Comparison of ENCODE assay signal across 20 cellular contexts in the genomic region with DNA sequence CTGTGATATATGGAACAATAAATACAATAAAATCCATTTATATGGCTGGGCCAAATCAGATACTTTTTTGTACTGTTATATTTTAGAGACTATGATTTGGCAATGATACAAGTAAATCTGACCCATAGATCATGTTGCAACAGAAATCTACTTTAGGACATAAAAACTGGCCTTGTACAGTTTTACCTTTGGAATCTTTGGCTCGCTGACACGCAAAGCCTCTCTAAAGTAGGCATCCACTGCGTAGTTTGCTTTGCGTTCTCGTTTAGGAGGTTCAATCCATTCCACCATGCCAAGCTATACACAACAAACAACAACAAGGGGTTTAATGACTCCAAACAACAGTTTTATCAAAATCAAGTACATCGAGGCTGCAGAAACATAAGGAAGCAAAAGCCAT. TPM values are rescaled to one million over a fixed set of nuclear protein-coding genes. Genes with fewer than 3 reads are reported as not detected.
A peak's percentile ranks its signal among the peaks of the same experiment; 100 is the strongest.
DNase-seq lines count a peak whose midpoint lies in the region; ATAC-seq, FAIRE-seq and TF ChIP-seq lines count a peak whose summit lies in the region.
"Had no signal": no experiment of that assay in that cellular context is flagged by ENCODE, and none has a peak within 500 bp of the region (broad histone marks: within the 10 kb centered on the region; RNA-seq: fewer than 3 reads in every experiment).

No MANE protein-coding gene starts in this region.

- peaks cover 5% of the 10 kb centered on the region for H3K4me1 Mint-ChIP-seq in astrocyte (ENCODE audit: low read depth, unreplicated experiment)
- H3K4me1 Mint-ChIP-seq in activated CD4-positive, alpha-beta memory T cell treated with anti-CD3 and anti-CD28 coated beads for 36 hours (ENCODE audit: low read depth) = no peaks in the 10 kb centered on the region
- H3K4me1 Mint-ChIP-seq: B cell; CD4-positive, CD25-positive, alpha-beta regulatory T cell; GM23338; H9 had no signal

- no peaks in the 10 kb centered on the region for H3K27me3 ChIP-seq in astrocyte (ENCODE audit: insufficient read depth, low read length)
- peaks cover 0 to 5% (median 0%) of the 10 kb centered on the region in 4 donors for H3K27me3 ChIP-seq in liver (ENCODE audit: control insufficient read depth in 4 of 4, insufficient read depth in 4 of 4, low read length in 3 of 4)

- H3K79me2 ChIP-seq in astrocyte (ENCODE audit: insufficient read depth, low read length) = no peaks in the 10 kb centered on the region

- H3K9me3 ChIP-seq in astrocyte (ENCODE audit: insufficient read depth, low read depth, low read length) (no peaks in the 10 kb centered on the region), liver (ENCODE audit: control insufficient read depth in 4 of 4, low read length in 3 of 4) (no peaks in the 10 kb centered on the region)
- H3K9me3 ChIP-seq: BLaER1, Caco-2 had no signal

- FAIRE-seq in astrocyte (lab: Jason Lieb, UNC) = peak; percentile 26
- FAIRE-seq: A204.1, GM12892 had no signal

- POLR2A ChIA-PET in activated CD4-positive, alpha-beta memory T cell treated with anti-CD3 and anti-CD28 coated beads for 36 hours (lab: Charles Lee) = no interaction called here

- H3K4me3 ChIP-seq in astrocyte (ENCODE audit: insufficient read depth, low read depth, low read length) (no peak overlapping the region), liver (ENCODE audit: low read depth in 1 of 3, low read length in 3 of 3) (no peak overlapping the region)
- H3K4me3 ChIP-seq: BLaER1, GM23338 had no signal

- peaks cover 8% of the 10 kb centered on the region for H3K36me3 Mint-ChIP-seq in astrocyte (ENCODE audit: low read depth, unreplicated experiment)
- no peaks in the 10 kb centered on the region for H3K36me3 Mint-ChIP-seq in activated CD4-positive, alpha-beta memory T cell treated with anti-CD3 and anti-CD28 coated beads for 36 hours
- H3K36me3 Mint-ChIP-seq: CD4-positive, CD25-positive, alpha-beta regulatory T cell had no signal

- H3K9ac ChIP-seq in astrocyte (ENCODE audit: low read length) (no peak overlapping the region), liver (ENCODE audit: low read depth in 1 of 2, low read length in 2 of 2) (no peak overlapping the region)
- H3K9ac ChIP-seq: BLaER1 had no signal

- no peak overlapping the region for H3K4me2 ChIP-seq in astrocyte (ENCODE audit: low read length)
- H3K4me2 ChIP-seq: BLaER1, GM23338 had no signal

- CTCF ChIA-PET in activated CD4-positive, alpha-beta memory T cell treated with anti-CD3 and anti-CD28 coated beads for 36 hours (lab: Charles Lee) = no interaction called here

- no peaks in the 10 kb centered on the region for H3K27me3 Mint-ChIP-seq in astrocyte (ENCODE audit: low read depth, unreplicated experiment)
- no peaks in the 10 kb centered on the region for H3K27me3 Mint-ChIP-seq in activated CD4-positive, alpha-beta memory T cell treated with anti-CD3 and anti-CD28 coated beads for 36 hours
- H3K27me3 Mint-ChIP-seq: B cell had no signal

- peaks cover 3% of the 10 kb centered on the region for H3K9me3 Mint-ChIP-seq in astrocyte (ENCODE audit: unreplicated experiment)
- no peaks in the 10 kb centered on the region for H3K9me3 Mint-ChIP-seq in activated CD4-positive, alpha-beta memory T cell treated with anti-CD3 and anti-CD28 coated beads for 36 hours
- H3K9me3 Mint-ChIP-seq: CD8-positive, alpha-beta T cell; GM23338; H9 had no signal

- H2AFZ ChIP-seq in astrocyte (ENCODE audit: low read depth, low read length) = no peak overlapping the region
- H2AFZ ChIP-seq: GM23338 had no signal

- H3K27ac ChIP-seq in astrocyte (ENCODE audit: low read depth, low read length) (no peak overlapping the region), liver (ENCODE audit: low read depth in 1 of 2, low read length in 2 of 2) (no peak overlapping the region)
- H3K27ac ChIP-seq: 22Rv1, BLaER1, C4-2B had no signal

- H3K27ac Mint-ChIP-seq in astrocyte (ENCODE audit: unreplicated experiment) = no peak overlapping the region
- H3K27ac Mint-ChIP-seq in activated CD4-positive, alpha-beta memory T cell treated with anti-CD3 and anti-CD28 coated beads for 36 hours = no peak overlapping the region
- H3K27ac Mint-ChIP-seq: B cell; CD4-positive, CD25-positive, alpha-beta regulatory T cell; CD8-positive, alpha-beta T cell; GM23338; H9 had no signal

- TF ChIP-seq RAD21 in liver (IDR thresholded peaks at IDR 0.05) = no peak

- TF ChIP-seq CTCF in astrocyte (IDR thresholded peaks at IDR 0.05; ENCODE audit: insufficient read depth, low read depth, low read length) (no peak), liver (IDR thresholded peaks at IDR 0.05; ENCODE audit: low read depth, low read length, missing input control) (no peak)

- H3K4me1 ChIP-seq in astrocyte (ENCODE audit: insufficient read depth, low read length) (peaks cover 3% of the 10 kb centered on the region), liver (ENCODE audit: control insufficient read depth in 4 of 4, insufficient read depth in 4 of 4, low read length in 3 of 4) (peaks cover 0 to 4% (median 0%) of the 10 kb centered on the region in 4 donors)
- H3K4me1 ChIP-seq: BLaER1, Caco-2 had no signal

- H3K36me3 ChIP-seq in astrocyte (ENCODE audit: insufficient read depth, low read length) (peaks cover 10% of the 10 kb centered on the region), liver (ENCODE audit: control insufficient read depth in 4 of 4, insufficient read depth in 3 of 4, low read depth in 1 of 4, low read length in 3 of 4) (peaks cover 3 to 17% (median 13%) of the 10 kb centered on the region in 4 donors)
- H3K36me3 ChIP-seq: BLaER1 had no signal

- no peak for ATAC-seq in HG02852 (IDR thresholded peaks at IDR 0.05; ENCODE audit: unreplicated experiment)
- ATAC-seq: CD8-positive, alpha-beta T cell; GM23338; HCT116 had no signal

- H4K20me1 ChIP-seq in astrocyte (ENCODE audit: insufficient read depth, low read length) = peaks cover 11% of the 10 kb centered on the region
- H4K20me1 ChIP-seq: BLaER1 had no signal

- intact Hi-C loops in activated CD4-positive, alpha-beta memory T cell treated with anti-CD3 and anti-CD28 coated beads for 36 hours (cut with micrococcal nuclease) = no loop called here

- no peak overlapping the region for H3K4me3 Mint-ChIP-seq in astrocyte (ENCODE audit: unreplicated experiment)
- H3K4me3 Mint-ChIP-seq in activated CD4-positive, alpha-beta memory T cell treated with anti-CD3 and anti-CD28 coated beads for 36 hours = no peak overlapping the region
- H3K4me3 Mint-ChIP-seq: B cell; CD4-positive, CD25-positive, alpha-beta regulatory T cell; CD8-positive, alpha-beta T cell; GM23338; H9 had no signal

- WGBS in liver = 39% methylated on average over 6 of the region's 6 CpGs

- no peak for DNase-seq in astrocyte (ENCODE audit: low read depth)
- DNase-seq in iris pigment epithelial cell (ENCODE audit: low read depth) = peak; percentile 15
- DNase-seq in NCI-H526 treated with DMSO at 0.1 percent for 48 hours (lab: John Stamatoyannopoulos, UW) = no peak
- no peak for DNase-seq in activated CD4-positive, alpha-beta memory T cell treated with anti-CD3 and anti-CD28 coated beads for 36 hours
- DNase-seq: Caco-2; CD4-positive, CD25-positive, alpha-beta regulatory T cell; CD8-positive, alpha-beta T cell; DMS153; DND-41; H9 had no signal

TF ChIP-seq in liver, 16 proteins besides CTCF, POLR2A, EP300 and RAD21:
- TF ChIP-seq YY1 (IDR thresholded peaks at IDR 0.05) (no peak), HNF4A (conservative IDR thresholded peaks at IDR 0.05) (peak; percentile 31 to 37)

RNA-seq across cellular contexts. Expression of a gene that starts 42.4 kb away (rescaled TPM):
- total RNA-seq in astrocyte (104 and 107 TPM in 2 replicates), liver (10 to 100 TPM; 31.3 to 44.2 TPM)
- 10 to 100 TPM; 14.7 to 16.5 TPM for polyA plus RNA-seq in liver
- under 1 TPM; 0.10 to 0.21 TPM for total RNA-seq in activated CD4-positive, alpha-beta memory T cell treated with anti-CD3 and anti-CD28 coated beads for 36 hours

RNA-seq across cellular contexts. Expression of a gene that starts 59.2 kb away (rescaled TPM):
- total RNA-seq in astrocyte (36.1 and 36.2 TPM in 2 replicates), liver (10 to 100 TPM in 1 of 2 donors, 1 to 10 TPM in 1; 6.4 to 13.1 TPM)
- 1 to 10 TPM; 3.1 to 5.0 TPM for polyA plus RNA-seq in liver
- total RNA-seq in activated CD4-positive, alpha-beta memory T cell treated with anti-CD3 and anti-CD28 coated beads for 36 hours = 1 to 10 TPM; 2.8 to 3.2 TPM

Comparison
In these comparisons a context has a peak if more than half of its experiments do, and no peak if none do; other contexts are left out.
1. RNA of a gene that starts 42.4 kb away (total RNA-seq): 104 to 107 TPM in astrocyte and 31.3 to 44.2 TPM in liver; 0.10 to 0.21 TPM in activated CD4-positive, alpha-beta memory T cell treated with anti-CD3 and anti-CD28 coated beads for 36 hours; every median in the first group is over 10 times any median in the second.